In genomic region chr17:45246861-45247428, GRCh38 we compare ENCODE assay signal across 1 cellular context.
A peak's percentile ranks its signal among the peaks of the same experiment; 100 is the strongest.
TF ChIP-seq lines count a peak whose summit lies in the region.

No MANE protein-coding gene starts in this region.

TF ChIP-seq in K562, 482 proteins besides CTCF, POLR2A, EP300 and RAD21 (continued from another document):
- peak; percentile 29; the same call in 1 of the 2 replicates for TF ChIP-seq GTF2E2 (tag; IDR thresholded peaks at IDR 0.05)
- TF ChIP-seq NFATC3 (IDR thresholded peaks at IDR 0.05), result no peak
- TF ChIP-seq TBP (optimal IDR thresholded peaks at IDR 0.05; ENCODE audit: low read depth, low read length), result peak; percentile 7
- no peak for TF ChIP-seq KDM1A (IDR thresholded peaks at IDR 0.05)
- no peak for TF ChIP-seq HMGN3 (IDR thresholded peaks at IDR 0.05; ENCODE audit: borderline replicate concordance, extremely low read depth, insufficient read length, low read depth, low read length)
- no peak for TF ChIP-seq FOSL1 (tag; conservative IDR thresholded peaks at IDR 0.05)
- no peak for TF ChIP-seq ZNF23 (CRISPR knock-in tag; IDR thresholded peaks at IDR 0.05)
- TF ChIP-seq GMEB1 (CRISPR knock-in tag; IDR thresholded peaks at IDR 0.05), result no peak
- TF ChIP-seq PML (IDR thresholded peaks at IDR 0.05; ENCODE audit: low read length), result no peak
- no peak for TF ChIP-seq SMAD3 (CRISPR knock-in tag; conservative IDR thresholded peaks at IDR 0.05)
- TF ChIP-seq, protein P1, sequence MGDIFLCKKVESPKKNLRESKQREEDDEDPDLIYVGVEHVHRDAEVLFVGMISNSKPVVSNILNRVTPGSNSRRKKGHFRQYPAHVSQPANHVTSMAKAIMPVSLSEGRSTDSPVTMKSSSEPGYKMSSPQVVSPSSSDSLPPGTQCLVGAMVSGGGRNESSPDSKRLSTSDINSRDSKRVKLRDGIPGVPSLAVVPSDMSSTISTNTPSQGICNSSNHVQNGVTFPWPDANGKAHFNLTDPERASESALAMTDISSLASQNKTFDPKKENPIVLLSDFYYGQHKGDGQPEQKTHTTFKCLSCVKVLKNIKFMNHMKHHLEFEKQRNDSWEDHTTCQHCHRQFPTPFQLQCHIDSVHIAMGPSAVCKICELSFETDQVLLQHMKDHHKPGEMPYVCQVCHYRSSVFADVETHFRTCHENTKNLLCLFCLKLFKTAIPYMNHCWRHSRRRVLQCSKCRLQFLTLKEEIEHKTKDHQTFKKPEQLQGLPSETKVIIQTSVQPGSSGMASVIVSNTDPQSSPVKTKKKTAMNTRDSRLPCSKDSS (IDR thresholded peaks at IDR 0.05; ENCODE audit: low read depth, partially characterized antibody), result no peak
